In the genomic region with DNA sequence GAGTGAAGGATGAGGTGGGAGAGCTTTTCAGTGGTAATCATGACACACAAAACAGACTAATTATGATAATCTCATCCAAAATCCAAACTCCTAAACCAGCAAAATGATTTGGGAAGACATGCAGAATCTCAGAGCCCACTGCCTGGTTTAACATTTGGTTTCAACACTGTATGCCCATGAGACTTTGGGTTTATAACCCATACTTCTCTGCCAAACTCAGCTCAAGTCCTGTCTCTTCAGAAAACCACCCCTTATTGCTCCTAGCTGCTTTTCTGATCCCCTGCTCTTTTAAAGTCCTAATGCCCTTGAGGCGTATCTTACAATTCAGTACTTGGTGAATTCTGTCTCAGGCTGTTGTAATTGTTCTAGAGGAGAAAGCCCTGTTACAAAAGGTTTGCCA, we compare ENCODE assay signal across 16 cellular contexts.
DNase-seq lines count a peak whose midpoint lies in the region; ATAC-seq, FAIRE-seq and TF ChIP-seq lines count a peak whose summit lies in the region.
"Had no signal": no experiment of that assay in that cellular context is flagged by ENCODE, and none has a peak within 500 bp of the region (broad histone marks: within the 10 kb centered on the region; RNA-seq: fewer than 3 reads in every experiment).

No MANE protein-coding gene starts in this region.

- H2BK15ac ChIP-seq in IMR-90 (ENCODE audit: low read depth, low read length): peak overlapping the region; percentile 13; the same call in 2 of the 3 replicates

- H3K27ac ChIP-seq in A549 (peak overlapping the region; percentile 21 to 27; a peak in 2 of 6 replicates), IMR-90 (ENCODE audit: insufficient read depth, low read length) (no peak overlapping the region), smooth muscle cell (ENCODE audit: low read depth) (peak overlapping the region; percentile 30)
- no peak overlapping the region for H3K27ac ChIP-seq in CD8-positive, alpha-beta T cell (ENCODE audit: low read depth, low read length)
- H3K27ac ChIP-seq: C4-2B had no signal

- H2AFZ ChIP-seq in IMR-90 (replicated peaks; ENCODE audit: low read length, poor library complexity): no peak overlapping the region
- H2AFZ ChIP-seq in smooth muscle cell (ENCODE audit: low read depth): no peak overlapping the region

- no peaks in the 10 kb centered on the region for H3K4me1 Mint-ChIP-seq in CD8-positive, alpha-beta T cell (ENCODE audit: low read depth)

- no peaks in the 10 kb centered on the region for H3K27me3 Mint-ChIP-seq in CD8-positive, alpha-beta T cell (ENCODE audit: low read depth)
- H3K27me3 Mint-ChIP-seq: CD4-positive, alpha-beta T cell had no signal

- in situ Hi-C loops in IMR-90 (cut with MboI; ENCODE audit: low sequenced_read_pairs): no loop called here

- dilution Hi-C loops in IMR-90 (cut with HindIII; ENCODE audit: low sequenced_read_pairs, unreplicated experiment): no loop called here

- H4K20me1 ChIP-seq in IMR-90 (ENCODE audit: insufficient read depth, low read length) (no peaks in the 10 kb centered on the region), smooth muscle cell (ENCODE audit: low read depth) (no peaks in the 10 kb centered on the region)

- WGBS in A549 (ENCODE audit: missing lambda C conversion rate): 93% methylated on average over 1 of the region's 1 CpG
- WGBS in IMR-90 (ENCODE audit: extremely low coverage in 2 of 2, insufficient read length in 1 of 2), 2 experiments: no CpG with 5 or more reads among the region's 1 CpG
- WGBS in smooth muscle cell (ENCODE audit: low lambda C conversion rate): 100% methylated on average over 1 of the region's 1 CpG

- TF ChIP-seq CTCF in A549 (IDR thresholded peaks at IDR 0.05) (no peak), IMR-90 (conservative IDR thresholded peaks at IDR 0.05; ENCODE audit: low read depth, low read length) (no peak), smooth muscle cell (IDR thresholded peaks at IDR 0.05; ENCODE audit: borderline replicate concordance, insufficient read depth, poor library complexity, severe bottlenecking) (no peak)
- TF ChIP-seq CTCF in CD8-positive, alpha-beta T cell (IDR thresholded peaks at IDR 0.05): no peak

- no peak for ATAC-seq in A549
- ATAC-seq in IMR-90 (ENCODE audit: low read depth): no peak
- no peak for ATAC-seq in HG03521 (IDR thresholded peaks at IDR 0.05; ENCODE audit: unreplicated experiment)
- no peak for ATAC-seq in CD8-positive, alpha-beta T cell
- ATAC-seq: GM12878, K562 had no signal

- H3K79me2 ChIP-seq in smooth muscle cell (ENCODE audit: low read depth): no peaks in the 10 kb centered on the region

- peak overlapping the region; percentile 81 for H2BK20ac ChIP-seq in IMR-90 (ENCODE audit: low read depth, low read length)

- H3K14ac ChIP-seq in IMR-90 (replicated peaks; ENCODE audit: low read depth, low read length): no peak overlapping the region

- no TSS peak for BruUV-seq in IMR-90 (replicated peaks; lab: Mats Ljungman, UMichigan)

- H3K36me3 ChIP-seq in IMR-90 (ENCODE audit: control insufficient read depth, insufficient read depth, low read length) (no peaks in the 10 kb centered on the region), smooth muscle cell (ENCODE audit: low read depth) (no peaks in the 10 kb centered on the region)
- no peaks in the 10 kb centered on the region for H3K36me3 ChIP-seq in CD8-positive, alpha-beta T cell (ENCODE audit: insufficient read depth, low read length)
- H3K36me3 ChIP-seq: HAP-1 had no signal

- H2AK5ac ChIP-seq in IMR-90 (ENCODE audit: low read depth, low read length): no peak overlapping the region

- intact Hi-C loops in IMR-90 (cut with micrococcal nuclease): loop anchor here (5.0 kb wide), 1 partner anchor 593 kb away; the partner anchor contains the start of gene ID2
- intact Hi-C loops in CD8-positive, alpha-beta T cell (cut with DNase I, micrococcal nuclease): no loop called here

- H3K27ac Mint-ChIP-seq in CD8-positive, alpha-beta T cell: no peak overlapping the region
- H3K27ac Mint-ChIP-seq: CD4-positive, alpha-beta T cell had no signal

- DNase-seq in A549 (ENCODE audit: low read depth in 1 of 2, low spot score in 1 of 2): no peak
- DNase-seq in IMR-90: no peak
- DNase-seq in fibroblast of peridontal ligament (ENCODE audit: extremely low read depth): peak; percentile 58
- DNase-seq in smooth muscle cell (lab: John Stamatoyannopoulos, UW; ENCODE audit: unreplicated experiment): no peak
- no peak for DNase-seq in CD8-positive, alpha-beta T cell
- no peak for DNase-seq in DMS79 treated with DMSO at 0.1 percent for 48 hours (lab: John Stamatoyannopoulos, UW)
- DNase-seq: 8988T; AML-193; CD4-positive, alpha-beta T cell; DND-41 had no signal

- no peak overlapping the region; the same call in 1 of the 2 replicates for H4K5ac ChIP-seq in IMR-90 (ENCODE audit: low read depth, low read length)

- H3K9me3 Mint-ChIP-seq in CD8-positive, alpha-beta T cell: no peaks in the 10 kb centered on the region
- H3K9me3 Mint-ChIP-seq: CD4-positive, alpha-beta T cell had no signal

- H3K4me3 Mint-ChIP-seq in CD8-positive, alpha-beta T cell: no peak overlapping the region
- H3K4me3 Mint-ChIP-seq: CD4-positive, alpha-beta T cell had no signal

- H3K4ac ChIP-seq in IMR-90 (ENCODE audit: low read depth, low read length): peak overlapping the region; percentile 85

- peaks cover 13% of the 10 kb centered on the region for H3K9me1 ChIP-seq in IMR-90 (ENCODE audit: insufficient read depth, low read length)

- H2BK5ac ChIP-seq in IMR-90 (ENCODE audit: low read depth, low read length, poor library complexity, severe bottlenecking): no peak overlapping the region

- H3K23ac ChIP-seq in IMR-90 (ENCODE audit: low read depth, low read length): no peak overlapping the region

- H4K91ac ChIP-seq in IMR-90 (ENCODE audit: insufficient read depth, low read depth, low read length): peak overlapping the region; percentile 72

- H3K79me1 ChIP-seq in IMR-90 (ENCODE audit: low read depth in 1 of 2, low read length in 2 of 2): no peaks in the 10 kb centered on the region

- TF ChIP-seq EP300 in A549 (IDR thresholded peaks at IDR 0.05): no peak

- no peak overlapping the region; the same call in 2 of the 3 replicates for H3K4me2 ChIP-seq in A549
- H3K4me2 ChIP-seq in IMR-90 (ENCODE audit: low read depth, low read length): no peak overlapping the region
- H3K4me2 ChIP-seq in smooth muscle cell: no peak overlapping the region

- H3K4me1 ChIP-seq in A549 (peaks cover 35% of the 10 kb centered on the region), IMR-90 (ENCODE audit: control insufficient read depth, insufficient read depth, low read length) (peaks cover 24% of the 10 kb centered on the region), smooth muscle cell (ENCODE audit: low read depth) (no peaks in the 10 kb centered on the region)
- no peaks in the 10 kb centered on the region for H3K4me1 ChIP-seq in CD8-positive, alpha-beta T cell (ENCODE audit: insufficient read depth, low read length)
- H3K4me1 ChIP-seq: HAP-1 had no signal

- H2AK9ac ChIP-seq in IMR-90 (replicated peaks; ENCODE audit: low read depth, low read length, poor library complexity): no peak overlapping the region

- peak overlapping the region; percentile 80 for H2BK120ac ChIP-seq in IMR-90 (ENCODE audit: low read depth, low read length)

- no peaks in the 10 kb centered on the region for H3K36me3 Mint-ChIP-seq in CD8-positive, alpha-beta T cell

- CTCF ChIA-PET in A549 (lab: Yijun Ruan, JAX): interaction anchor here (1.2 kb wide), 1 partner anchor 96 kb away, joined by 3 read pairs; no protein-coding TSS in a partner anchor
- CTCF ChIA-PET in IMR-90 (lab: Yijun Ruan, JAX): no interaction called here
- CTCF ChIA-PET in CD8-positive, alpha-beta T cell (lab: Charles Lee): no interaction called here

- FAIRE-seq in A549 (lab: Jason Lieb, UNC): no peak
- FAIRE-seq: GM12878, GM19239, K562 had no signal

- peak overlapping the region; percentile 18; the same call in 1 of the 2 replicates for H3K18ac ChIP-seq in IMR-90 (ENCODE audit: low read depth, low read length)

- no peaks in the 10 kb centered on the region for H3K9me3 ChIP-seq in A549
- H3K9me3 ChIP-seq in IMR-90 (ENCODE audit: control insufficient read depth, insufficient read depth, low read length): no peaks in the 10 kb centered on the region
- H3K9me3 ChIP-seq in smooth muscle cell (replicated peaks; ENCODE audit: low read depth): no peaks in the 10 kb centered on the region
- no peaks in the 10 kb centered on the region for H3K9me3 ChIP-seq in CD8-positive, alpha-beta T cell (ENCODE audit: low read length)
- H3K9me3 ChIP-seq: HAP-1 had no signal

- H3K56ac ChIP-seq in IMR-90 (ENCODE audit: extremely low read depth, insufficient read depth, low read length): no peak overlapping the region

- H3F3A ChIP-seq in smooth muscle cell (ENCODE audit: low read depth): peaks cover 24% of the 10 kb centered on the region

- no peak overlapping the region for H4K8ac ChIP-seq in IMR-90 (ENCODE audit: low read depth in 2 of 2, low read length in 2 of 2)

- TF ChIP-seq POLR2A in A549 (IDR thresholded peaks at IDR 0.05; ENCODE audit: low read length) (no peak), IMR-90 (IDR thresholded peaks at IDR 0.05; ENCODE audit: low read depth, low read length) (no peak)

- POLR2A ChIA-PET in A549 (lab: Yijun Ruan, JAX): interaction anchor here (0.7 to 0.8 kb wide), 2 partner anchors 590 to 593 kb away, joined by 3 to 4 read pairs; partner anchors contain the start of gene ID2
- POLR2A ChIA-PET in IMR-90 (lab: Charles Lee; ENCODE audit: unreplicated experiment): no interaction called here
- POLR2A ChIA-PET in CD8-positive, alpha-beta T cell (lab: Charles Lee): no interaction called here

- TF ChIP-seq RAD21 in A549 (conservative IDR thresholded peaks at IDR 0.05 in 1 of 2, IDR thresholded peaks at IDR 0.05 in 1 of 2) (no peak), IMR-90 (IDR thresholded peaks at IDR 0.05; ENCODE audit: low read length) (no peak)

- no peak overlapping the region for H3K4me3 ChIP-seq in A549
- no peak overlapping the region for H3K4me3 ChIP-seq in IMR-90 (ENCODE audit: insufficient read depth, low read depth, low read length)
- no peak overlapping the region for H3K4me3 ChIP-seq in smooth muscle cell
- H3K4me3 ChIP-seq in CD8-positive, alpha-beta T cell (ENCODE audit: low read depth, low read length): no peak overlapping the region
- H3K4me3 ChIP-seq: GM12878, HAP-1, K562 had no signal

- H3K27me3 ChIP-seq in IMR-90 (ENCODE audit: control insufficient read depth, insufficient read depth, low read length): no peaks in the 10 kb centered on the region
- H3K27me3 ChIP-seq in smooth muscle cell (ENCODE audit: low read depth): no peaks in the 10 kb centered on the region
- H3K27me3 ChIP-seq in CD8-positive, alpha-beta T cell (ENCODE audit: insufficient read depth, low read length): no peaks in the 10 kb centered on the region

- no peak overlapping the region for H3K9ac ChIP-seq in IMR-90 (ENCODE audit: low read depth, low read length)
- H3K9ac ChIP-seq in smooth muscle cell (ENCODE audit: low read depth): no peak overlapping the region

TF ChIP-seq in A549, 52 proteins besides CTCF, POLR2A, EP300 and RAD21:
- TF ChIP-seq RCOR1 (IDR thresholded peaks at IDR 0.05; ENCODE audit: low read depth, low read length): no peak

TF ChIP-seq in IMR-90, 13 proteins besides CTCF, POLR2A, EP300 and RAD21 (continues in another document):
- TF ChIP-seq MAFK (IDR thresholded peaks at IDR 0.05; ENCODE audit: low read depth, low read length) (no peak), CEBPB (IDR thresholded peaks at IDR 0.05; ENCODE audit: low read depth, low read length) (no peak), FOS (IDR thresholded peaks at IDR 0.05; ENCODE audit: low read depth, low read length) (no peak), SMC3 (IDR thresholded peaks at IDR 0.05; ENCODE audit: low read depth, low read length) (no peak)

Comparison
In these comparisons a context has a peak if more than half of its experiments do, and no peak if none do; other contexts are left out.
1. H3K27ac ChIP-seq: peak in A549 (2 of 2) and smooth muscle cell (single experiment); none in IMR-90 (single experiment) and CD8-positive, alpha-beta T cell (single experiment).